ENCODE assay signal across 21 cellular contexts in genomic region chr18:55002261-55002660, GRCh38. TPM values are rescaled to one million over a fixed set of nuclear protein-coding genes. Genes with fewer than 3 reads are reported as not detected.
"Had no signal": no experiment of that assay in that cellular context is flagged by ENCODE, and none has a peak within 500 bp of the region (broad histone marks: within the 10 kb centered on the region; RNA-seq: fewer than 3 reads in every experiment).

No MANE protein-coding gene starts in this region.

- H3K4me3 ChIP-seq: MG63, PC-9, Peyer's patch, SJSA1, SK-N-MC had no signal

- DNase-seq: IMR-90; Karpas-422; KG1; MG63; NCI-H1092; NCI-H1417 treated with DMSO at 0.1 percent for 48 hours; NCI-H2029; NCI-H2081 treated with DMSO at 0.1 percent for 48 hours; NCI-H2171 treated with DMSO at 0.1 percent for 48 hours; NCI-H345; NCI-H446 treated with DMSO at 0.1 percent for 48 hours; NCI-H82; NK-92 treated with Interleukin-12 subunit alpha and Interleukin-12 subunit beta, amount 100 ng/mL, for 24 hours; Peyer's patch; Right ventricle myocardium superior; SIG-M5 had no signal

- H3K4me1 ChIP-seq: Peyer's patch, SJSA1 had no signal

- H3K9me3 ChIP-seq: MG63, Peyer's patch, SJSA1 had no signal

- H3K27me3 ChIP-seq: Peyer's patch, SJSA1 had no signal

- H3K36me3 ChIP-seq: MG63, Peyer's patch, SJSA1 had no signal

- ATAC-seq: HepG2 had no signal

- H3K27ac ChIP-seq: PC-9, Peyer's patch, SJSA1, SK-N-MC had no signal

RNA-seq across cellular contexts. Expression of gene CCDC68, which starts 43.0 kb away (rescaled TPM):
- total RNA-seq: OCI-LY7 had no signal
